7 cellular contexts compared by ENCODE assay signal in genomic region chr15:60392986-60393811, GRCh38. TPM values are rescaled to one million over a fixed set of nuclear protein-coding genes. Genes with fewer than 3 reads are reported as not detected.
DNase-seq lines count a peak whose midpoint lies in the region; ATAC-seq and TF ChIP-seq lines count a peak whose summit lies in the region.

No MANE protein-coding gene starts in this region.

- H3K27me3 ChIP-seq in kidney epithelial cell (ENCODE audit: control insufficient read depth, insufficient read depth, low read length) (no peaks in the 10 kb centered on the region), testis (no peaks in the 10 kb centered on the region)

- 49 to 52% methylated on average over 9 of the region's 9 CpGs for WGBS in testis, 2 donors

- TF ChIP-seq POLR2A in testis (IDR thresholded peaks at IDR 0.05), result no peak

- peaks cover 48% of the 10 kb centered on the region for H3K4me1 ChIP-seq in testis

- no peaks in the 10 kb centered on the region for H3K9me3 ChIP-seq in testis

- H3K27ac ChIP-seq in testis, result peak overlapping the region; percentile 64 to 76

- peak; percentile 99 for DNase-seq in ELR (ENCODE audit: low read depth)
- peak; percentile 25 for DNase-seq in NCI-H1092 (lab: John Stamatoyannopoulos, UW)
- peak; percentile 91 for DNase-seq in astrocyte of the hippocampus (ENCODE audit: low read depth, low spot score)
- peak; percentile 91 for DNase-seq in kidney epithelial cell (ENCODE audit: low read depth)
- peak; percentile 71 for DNase-seq in testis
- no peak for DNase-seq in activated CD8-positive, alpha-beta memory T cell treated with anti-CD3 and anti-CD28 coated beads for 24 hours

- ATAC-seq in GM21447 (IDR thresholded peaks at IDR 0.05; ENCODE audit: unreplicated experiment), result no peak

- H3K36me3 ChIP-seq in kidney epithelial cell (ENCODE audit: control insufficient read depth, insufficient read depth, low read length), result peaks cover 5% of the 10 kb centered on the region
- H3K36me3 ChIP-seq in testis (ENCODE audit: low read depth, missing control alignments), result no peaks in the 10 kb centered on the region

- H3K4me3 ChIP-seq in kidney epithelial cell (ENCODE audit: low read depth, low read length) (peak overlapping the region; percentile 98), testis (no peak overlapping the region)

- intact Hi-C loops in testis (cut with DNase I; ENCODE audit: low total_unique reads), result no loop called here

- TF ChIP-seq CTCF in kidney epithelial cell (IDR thresholded peaks at IDR 0.05; ENCODE audit: insufficient read depth, low read length, poor library complexity, severe bottlenecking) (no peak), testis (IDR thresholded peaks at IDR 0.05) (no peak)

RNA-seq across cellular contexts. Expression of gene ANXA2, which starts 4.6 kb away (rescaled TPM):
- total RNA-seq in kidney epithelial cell (2,658 and 2,688 TPM in 2 replicates), testis (100 to 1,000 TPM; 199 to 226 TPM)
- polyA plus RNA-seq in testis (ENCODE audit: insufficient read depth, low read depth, low replicate concordance), result 388 TPM

Comparison
In these comparisons a context has a peak if more than half of its experiments do, and no peak if none do; other contexts are left out.
1. RNA of gene ANXA2, which starts 4.6 kb away (total RNA-seq): 2,658 to 2,688 TPM in kidney epithelial cell; 199 to 226 TPM in testis; every median in the first group is over 10 times any median in the second.